Comparison of ENCODE assay signal across 10 cellular contexts in the genomic region with DNA sequence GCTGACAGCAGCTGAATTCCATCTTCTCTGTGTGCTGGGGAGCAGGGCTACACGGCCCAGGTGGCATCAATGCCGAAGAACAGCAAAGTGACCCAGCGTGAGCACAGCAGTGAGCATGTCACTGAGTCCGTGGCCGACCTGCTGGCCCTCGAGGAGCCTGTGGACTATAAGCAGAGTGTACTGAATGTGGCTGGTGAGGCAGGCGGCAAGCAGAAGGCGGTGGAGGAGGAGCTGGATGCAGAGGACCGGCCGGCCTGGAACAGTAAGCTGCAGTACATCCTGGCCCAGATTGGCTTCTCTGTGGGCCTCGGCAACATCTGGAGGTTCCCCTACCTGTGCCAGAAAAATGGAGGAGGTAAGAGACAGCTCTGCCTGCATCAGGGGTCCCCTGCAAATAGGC. TPM values are rescaled to one million over a fixed set of nuclear protein-coding genes. Genes with fewer than 3 reads are reported as not detected.
"Had no signal": no experiment of that assay in that cellular context is flagged by ENCODE, and none has a peak within 500 bp of the region (broad histone marks: within the 10 kb centered on the region; RNA-seq: fewer than 3 reads in every experiment).

No MANE protein-coding gene starts in this region.

- H3K4me2 ChIP-seq: GM23338, KMS-11 had no signal

- FAIRE-seq: H1, H54, HepG2 had no signal

- ATAC-seq: GM23338, HepG2 had no signal

- H2AFZ ChIP-seq: GM23338 had no signal

- H3K9ac ChIP-seq: KMS-11 had no signal

- H3K27ac ChIP-seq: HL-60, KMS-11 had no signal

- H3K4me3 ChIP-seq: GM23338 had no signal

- DNase-seq: H9, HCEC 1CT, KBM-7 had no signal

RNA-seq across cellular contexts. Expression of gene SLC6A17, which starts 16.6 kb away (rescaled TPM):
- polyA plus RNA-seq: HepG2, IgD-negative memory B cell had no signal

RNA-seq across cellular contexts. Expression of gene UBL4B, which starts 54.6 kb away (rescaled TPM):
- polyA plus RNA-seq: GM23338, HepG2, IgD-negative memory B cell had no signal
